In genomic region chr5:9066349-9066748, GRCh38 we compare ENCODE assay signal across 2 cellular contexts.
TF ChIP-seq lines count a peak whose summit lies in the region.

No MANE protein-coding gene starts in this region.

TF ChIP-seq in IMR-90, 13 proteins besides CTCF, POLR2A, EP300 and RAD21:
- TF ChIP-seq CEBPB (IDR thresholded peaks at IDR 0.05; ENCODE audit: low read depth, low read length) (no peak), CHD1 (IDR thresholded peaks at IDR 0.05; ENCODE audit: low read depth, low read length) (no peak), MXI1 (IDR thresholded peaks at IDR 0.05; ENCODE audit: borderline replicate concordance, low read depth, low read length) (no peak), RCOR1 (IDR thresholded peaks at IDR 0.05; ENCODE audit: insufficient replicate concordance, low read length) (no peak), MAZ (IDR thresholded peaks at IDR 0.05; ENCODE audit: borderline replicate concordance, low read depth, low read length) (no peak), BHLHE40 (IDR thresholded peaks at IDR 0.05; ENCODE audit: low read depth, low read length) (no peak), MAFK (IDR thresholded peaks at IDR 0.05; ENCODE audit: low read depth, low read length) (no peak), FOS (IDR thresholded peaks at IDR 0.05; ENCODE audit: low read depth, low read length) (no peak), NFE2L2 (IDR thresholded peaks at IDR 0.05; ENCODE audit: low read depth, low read length) (no peak), SMC3 (IDR thresholded peaks at IDR 0.05; ENCODE audit: low read depth, low read length) (no peak), RFX5 (IDR thresholded peaks at IDR 0.05; ENCODE audit: low read depth, low read length) (no peak)
- TF ChIP-seq, protein P1, sequence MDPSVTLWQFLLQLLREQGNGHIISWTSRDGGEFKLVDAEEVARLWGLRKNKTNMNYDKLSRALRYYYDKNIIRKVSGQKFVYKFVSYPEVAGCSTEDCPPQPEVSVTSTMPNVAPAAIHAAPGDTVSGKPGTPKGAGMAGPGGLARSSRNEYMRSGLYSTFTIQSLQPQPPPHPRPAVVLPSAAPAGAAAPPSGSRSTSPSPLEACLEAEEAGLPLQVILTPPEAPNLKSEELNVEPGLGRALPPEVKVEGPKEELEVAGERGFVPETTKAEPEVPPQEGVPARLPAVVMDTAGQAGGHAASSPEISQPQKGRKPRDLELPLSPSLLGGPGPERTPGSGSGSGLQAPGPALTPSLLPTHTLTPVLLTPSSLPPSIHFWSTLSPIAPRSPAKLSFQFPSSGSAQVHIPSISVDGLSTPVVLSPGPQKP (IDR thresholded peaks at IDR 0.05; ENCODE audit: borderline replicate concordance, low read depth, low read length) = no peak
- TF ChIP-seq, protein P2, sequence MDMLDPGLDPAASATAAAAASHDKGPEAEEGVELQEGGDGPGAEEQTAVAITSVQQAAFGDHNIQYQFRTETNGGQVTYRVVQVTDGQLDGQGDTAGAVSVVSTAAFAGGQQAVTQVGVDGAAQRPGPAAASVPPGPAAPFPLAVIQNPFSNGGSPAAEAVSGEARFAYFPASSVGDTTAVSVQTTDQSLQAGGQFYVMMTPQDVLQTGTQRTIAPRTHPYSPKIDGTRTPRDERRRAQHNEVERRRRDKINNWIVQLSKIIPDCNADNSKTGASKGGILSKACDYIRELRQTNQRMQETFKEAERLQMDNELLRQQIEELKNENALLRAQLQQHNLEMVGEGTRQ (IDR thresholded peaks at IDR 0.05; ENCODE audit: low read depth, low read length) = no peak
TF ChIP-seq in IMR-90: peak in this region for 0.

TF ChIP-seq in HepG2, 621 proteins besides CTCF, POLR2A, EP300 and RAD21:
- no peak for TF ChIP-seq CREB1 (IDR thresholded peaks at IDR 0.05)
- no peak for TF ChIP-seq CREB1 (CRISPR knock-in tag; IDR thresholded peaks at IDR 0.05)
- no peak for TF ChIP-seq MAFG (CRISPR knock-in tag; IDR thresholded peaks at IDR 0.05)
- TF ChIP-seq ZBTB38 (CRISPR knock-in tag; IDR thresholded peaks at IDR 0.05) = no peak
- TF ChIP-seq, protein P3, sequence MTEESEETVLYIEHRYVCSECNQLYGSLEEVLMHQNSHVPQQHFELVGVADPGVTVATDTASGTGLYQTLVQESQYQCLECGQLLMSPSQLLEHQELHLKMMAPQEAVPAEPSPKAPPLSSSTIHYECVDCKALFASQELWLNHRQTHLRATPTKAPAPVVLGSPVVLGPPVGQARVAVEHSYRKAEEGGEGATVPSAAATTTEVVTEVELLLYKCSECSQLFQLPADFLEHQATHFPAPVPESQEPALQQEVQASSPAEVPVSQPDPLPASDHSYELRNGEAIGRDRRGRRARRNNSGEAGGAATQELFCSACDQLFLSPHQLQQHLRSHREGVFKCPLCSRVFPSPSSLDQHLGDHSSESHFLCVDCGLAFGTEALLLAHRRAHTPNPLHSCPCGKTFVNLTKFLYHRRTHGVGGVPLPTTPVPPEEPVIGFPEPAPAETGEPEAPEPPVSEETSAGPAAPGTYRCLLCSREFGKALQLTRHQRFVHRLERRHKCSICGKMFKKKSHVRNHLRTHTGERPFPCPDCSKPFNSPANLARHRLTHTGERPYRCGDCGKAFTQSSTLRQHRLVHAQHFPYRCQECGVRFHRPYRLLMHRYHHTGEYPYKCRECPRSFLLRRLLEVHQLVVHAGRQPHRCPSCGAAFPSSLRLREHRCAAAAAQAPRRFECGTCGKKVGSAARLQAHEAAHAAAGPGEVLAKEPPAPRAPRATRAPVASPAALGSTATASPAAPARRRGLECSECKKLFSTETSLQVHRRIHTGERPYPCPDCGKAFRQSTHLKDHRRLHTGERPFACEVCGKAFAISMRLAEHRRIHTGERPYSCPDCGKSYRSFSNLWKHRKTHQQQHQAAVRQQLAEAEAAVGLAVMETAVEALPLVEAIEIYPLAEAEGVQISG (CRISPR knock-in tag; IDR thresholded peaks at IDR 0.05) = no peak
- TF ChIP-seq CSRNP1 (CRISPR knock-in tag; IDR thresholded peaks at IDR 0.05) = no peak
- no peak for TF ChIP-seq ISL2 (CRISPR knock-in tag; IDR thresholded peaks at IDR 0.05)
- no peak for TF ChIP-seq ZNF432 (CRISPR knock-in tag; IDR thresholded peaks at IDR 0.05; ENCODE audit: borderline replicate concordance)
- no peak for TF ChIP-seq ZNF839 (CRISPR knock-in tag; IDR thresholded peaks at IDR 0.05; ENCODE audit: borderline replicate concordance)
- no peak for TF ChIP-seq EZH2 (conservative IDR thresholded peaks at IDR 0.05; ENCODE audit: low read depth, low read length)
- TF ChIP-seq NR1H2 (CRISPR knock-in tag; IDR thresholded peaks at IDR 0.05; ENCODE audit: borderline replicate concordance, low read depth) = no peak
- no peak for TF ChIP-seq BCL6 (CRISPR knock-in tag; IDR thresholded peaks at IDR 0.05)
- TF ChIP-seq ZNF619 (CRISPR knock-in tag; IDR thresholded peaks at IDR 0.05) = no peak
- TF ChIP-seq PRPF4 (IDR thresholded peaks at IDR 0.05; ENCODE audit: low read depth, low read length, poor library complexity, severe bottlenecking) = no peak
